In the genomic region with DNA sequence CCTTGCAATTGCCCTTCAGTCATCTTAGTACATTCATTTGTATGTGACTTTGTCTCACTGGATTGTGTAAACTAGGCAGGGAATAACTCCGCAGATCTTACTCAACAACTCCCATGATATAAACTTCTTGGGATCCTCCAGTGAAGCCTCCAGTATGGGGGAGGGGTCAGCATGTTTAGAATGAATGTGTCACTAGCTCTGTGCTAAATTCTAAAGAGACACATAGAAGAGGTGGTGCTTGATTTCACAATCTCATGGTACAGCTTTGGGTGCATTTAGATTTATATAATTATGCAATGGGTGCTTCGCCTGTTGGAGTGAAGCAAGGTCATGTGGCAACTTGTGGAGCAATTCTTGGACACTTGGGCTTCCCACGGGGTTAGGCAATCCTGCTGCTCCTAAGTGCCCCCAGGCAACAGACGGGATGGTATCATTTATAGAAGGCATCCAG, we compare ENCODE assay signal across 13 cellular contexts. TPM values are rescaled to one million over a fixed set of nuclear protein-coding genes. Genes with fewer than 3 reads are reported as not detected.
DNase-seq lines count a peak whose midpoint lies in the region; ATAC-seq and TF ChIP-seq lines count a peak whose summit lies in the region.
"Had no signal": no experiment of that assay in that cellular context is flagged by ENCODE, and none has a peak within 500 bp of the region (broad histone marks: within the 10 kb centered on the region; RNA-seq: fewer than 3 reads in every experiment).

No MANE protein-coding gene starts in this region.

- CTCF ChIA-PET in A673 (lab: Charles Lee), result no interaction called here

- H3K4me3 ChIP-seq in A673 (ENCODE audit: low read depth, low read length, poor library complexity, severe bottlenecking) (no peak overlapping the region), mucosa of rectum (ENCODE audit: low read length in 2 of 2) (no peak overlapping the region), SJCRH30 (no peak overlapping the region)
- H3K4me3 ChIP-seq: right lobe of liver, testis had no signal

- H3K9me3 ChIP-seq in A673 (ENCODE audit: low read depth, low read length, poor library complexity, severe bottlenecking) (peaks cover 4% of the 10 kb centered on the region), mucosa of rectum (ENCODE audit: control insufficient read depth in 2 of 2, low read length in 2 of 2) (no peaks in the 10 kb centered on the region), SJCRH30 (replicated peaks) (no peaks in the 10 kb centered on the region)
- H3K9me3 ChIP-seq: right lobe of liver, testis had no signal

- BruUV-seq in A673 (replicated peaks; lab: Mats Ljungman, UMichigan), result no TSS peak

- H3K27me3 ChIP-seq in A673 (replicated peaks; ENCODE audit: insufficient read depth, low read depth, low read length, poor library complexity) (no peaks in the 10 kb centered on the region), mucosa of rectum (ENCODE audit: control insufficient read depth in 2 of 2, insufficient read depth in 2 of 2, low read length in 2 of 2) (no peaks in the 10 kb centered on the region), SJCRH30 (no peaks in the 10 kb centered on the region)
- H3K27me3 ChIP-seq: right lobe of liver, testis had no signal

- H3K36me3 ChIP-seq in A673 (ENCODE audit: insufficient read depth, low read length, poor library complexity, severe bottlenecking), result no peaks in the 10 kb centered on the region
- no peaks in the 10 kb centered on the region for H3K36me3 ChIP-seq in mucosa of rectum (ENCODE audit: control insufficient read depth in 2 of 2, insufficient read depth in 2 of 2, low read length in 2 of 2)
- no peaks in the 10 kb centered on the region for H3K36me3 ChIP-seq in SJCRH30
- H3K36me3 ChIP-seq: right lobe of liver had no signal

- intact Hi-C loops in A673 (cut with micrococcal nuclease; ENCODE audit: unreplicated experiment), result no loop called here

- ATAC-seq in GM21381 (IDR thresholded peaks at IDR 0.05; ENCODE audit: unreplicated experiment), result no peak

- POLR2A ChIA-PET in A673 (lab: Charles Lee; ENCODE audit: low non-redundant PET), result no interaction called here

- TF ChIP-seq CTCF in A673 (conservative IDR thresholded peaks at IDR 0.05; ENCODE audit: low read depth, low read length), result no peak

- H3K27ac ChIP-seq in A673 (ENCODE audit: low read depth, low read length, poor library complexity, severe bottlenecking) (no peak overlapping the region), epithelial cell of prostate (peak overlapping the region; percentile 68), mucosa of rectum (ENCODE audit: low read depth in 2 of 2, low read length in 2 of 2) (peak overlapping the region; percentile 12 to 39), SJCRH30 (no peak overlapping the region)
- H3K27ac ChIP-seq: right lobe of liver, testis had no signal

- no peak overlapping the region for H3K9ac ChIP-seq in mucosa of rectum (ENCODE audit: low read depth in 1 of 2, low read length in 2 of 2)

- H3K4me1 ChIP-seq in A673 (ENCODE audit: insufficient read depth, low read length, poor library complexity, severe bottlenecking) (peaks cover 50% of the 10 kb centered on the region), mucosa of rectum (ENCODE audit: control insufficient read depth in 2 of 2, insufficient read depth in 2 of 2, low read length in 2 of 2) (peaks cover 0 to 3% of the 10 kb centered on the region in 2 donors), SJCRH30 (no peaks in the 10 kb centered on the region)
- H3K4me1 ChIP-seq: testis had no signal

- peak; percentile 43 for DNase-seq in A673 (ENCODE audit: low spot score)
- peak; percentile 98 for DNase-seq in MV-4-11 (lab: John Stamatoyannopoulos, UW)
- no peak for DNase-seq in epithelial cell of prostate (ENCODE audit: low read depth, low spot score)
- no peak for DNase-seq in GOT3 (lab: John Stamatoyannopoulos, UW)
- no peak for DNase-seq in SJCRH30
- no peak for DNase-seq in DMS153 (lab: John Stamatoyannopoulos, UW)
- DNase-seq: aorta, Kasumi-1, NCI-H2227 treated with DMSO at 0.1 percent for 48 hours, right lobe of liver, testis had no signal

RNA-seq across cellular contexts. Expression of gene SLC24A3, which starts 40.3 kb away (rescaled TPM):
- total RNA-seq in A673 (2021), result 46.0 and 47.8 TPM in 2 replicates
- total RNA-seq in SJCRH30 (2014; rRNA removed; shearing (Covaris generic)), result 0.34 and 0.38 TPM in 2 replicates

Comparison
In these comparisons a context has a peak if more than half of its experiments do, and no peak if none do; other contexts are left out.
1. DNase-seq: peak in A673 (single experiment) and MV-4-11 (single experiment); none in epithelial cell of prostate (single experiment), GOT3 (single experiment), SJCRH30 (0 of 2) and DMS153 (single experiment).
2. H3K27ac ChIP-seq: peak in epithelial cell of prostate (single experiment) and mucosa of rectum (2 of 2); none in A673 (single experiment) and SJCRH30 (single experiment).
3. RNA of gene SLC24A3, which starts 40.3 kb away (total RNA-seq): 46.0 to 47.8 TPM in A673; 0.34 to 0.38 TPM in SJCRH30; every median in the first group is over 10 times any median in the second.